In the genomic region with DNA sequence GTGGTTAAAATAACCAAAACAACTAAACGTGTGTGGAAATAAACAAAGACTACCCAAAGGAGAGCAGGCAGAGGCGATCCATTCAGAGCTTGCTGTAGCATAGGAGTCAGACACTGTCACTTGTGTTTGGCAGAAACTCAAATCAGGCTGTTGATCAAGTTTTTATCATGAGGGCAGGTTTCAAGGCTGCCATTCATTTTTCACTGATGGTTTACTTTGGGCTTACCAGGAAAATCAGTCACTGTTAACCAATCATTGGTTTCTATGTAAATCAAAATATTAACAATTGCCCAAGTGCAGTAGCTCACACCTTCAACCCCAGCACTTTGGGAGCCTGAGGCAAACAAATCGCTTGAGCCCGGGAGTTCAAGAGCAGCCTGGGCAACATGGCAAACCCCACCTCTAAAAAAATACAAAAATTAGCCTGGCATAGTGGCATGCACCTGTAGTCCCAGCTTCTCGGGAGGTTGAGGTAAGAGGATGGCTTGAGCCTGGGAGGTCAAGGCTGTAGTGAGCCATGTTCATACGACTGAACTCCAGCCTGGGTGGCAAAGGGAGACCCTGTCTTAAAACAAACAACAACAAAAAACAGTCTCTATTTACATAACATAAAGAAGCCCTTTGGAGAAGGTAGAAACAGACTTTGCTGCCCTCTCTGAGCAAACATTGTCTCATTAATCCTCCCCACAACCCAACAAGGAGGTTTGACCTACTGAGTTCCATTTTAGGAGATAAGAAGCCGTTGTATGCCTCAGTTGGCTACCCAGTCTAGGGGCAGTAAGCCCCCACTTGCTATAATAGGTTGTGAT, we compare ENCODE assay signal across 21 cellular contexts. TPM values are rescaled to one million over a fixed set of nuclear protein-coding genes. Genes with fewer than 3 reads are reported as not detected.
DNase-seq lines count a peak whose midpoint lies in the region; ATAC-seq, FAIRE-seq and TF ChIP-seq lines count a peak whose summit lies in the region.
"Had no signal": no experiment of that assay in that cellular context is flagged by ENCODE, and none has a peak within 500 bp of the region (broad histone marks: within the 10 kb centered on the region; RNA-seq: fewer than 3 reads in every experiment).

No MANE protein-coding gene starts in this region.

- H3K79me2 ChIP-seq in HepG2 (ENCODE audit: insufficient read depth, low read length) = no peaks in the 10 kb centered on the region
- no peaks in the 10 kb centered on the region for H3K79me2 ChIP-seq in osteoblast (ENCODE audit: insufficient read depth, low read length)

- TF ChIP-seq CTCF in VCaP (conservative IDR thresholded peaks at IDR 0.05) = no peak
- TF ChIP-seq CTCF in HepG2 (CRISPR knock-in tag; IDR thresholded peaks at IDR 0.05) = no peak
- no peak for TF ChIP-seq CTCF in osteoblast (IDR thresholded peaks at IDR 0.05; ENCODE audit: extremely low read depth, low read depth, low read length)
- no peak for TF ChIP-seq CTCF in ovary (IDR thresholded peaks at IDR 0.05)

- TF ChIP-seq EP300 in HepG2 (IDR thresholded peaks at IDR 0.05; ENCODE audit: low read depth in 2 of 2, low read length in 2 of 2) = peak in 1 of 2 experiments; percentile 62; a peak in 2 of 4 replicates
- TF ChIP-seq EP300 in HepG2 (CRISPR knock-in tag; IDR thresholded peaks at IDR 0.05; ENCODE audit: borderline replicate concordance) = no peak
- TF ChIP-seq EP300 in ovary (IDR thresholded peaks at IDR 0.05) = no peak

- H3K4me1 ChIP-seq in HepG2 (ENCODE audit: insufficient read depth, low read length) = peaks cover 78% of the 10 kb centered on the region
- H3K4me1 ChIP-seq in small intestine (ENCODE audit: control insufficient read depth in 2 of 2, insufficient read depth in 1 of 2, low read depth in 1 of 2, low read length in 1 of 2) = peaks cover 4 to 11% of the 10 kb centered on the region in 2 donors
- peaks cover 4% of the 10 kb centered on the region for H3K4me1 ChIP-seq in osteoblast (ENCODE audit: insufficient read depth, low read length)
- no peaks in the 10 kb centered on the region for H3K4me1 ChIP-seq in ovary (ENCODE audit: insufficient read depth)

- no peak for ATAC-seq in HepG2
- no peak for ATAC-seq in GM18870 (IDR thresholded peaks at IDR 0.05; ENCODE audit: unreplicated experiment)
- ATAC-seq: Right ventricle myocardium inferior had no signal

- H3K27ac ChIP-seq in VCaP (peak overlapping the region; percentile 24; the same call in 1 of the 2 replicates), HepG2 (ENCODE audit: extremely low read length, insufficient read depth, low read length) (peak overlapping the region; percentile 84), small intestine (ENCODE audit: low read depth in 1 of 2, low read length in 1 of 2) (peak overlapping the region; percentile 26 to 71), osteoblast (ENCODE audit: low read depth, low read length) (no peak overlapping the region), ovary (no peak overlapping the region)

- TF ChIP-seq RAD21 in HepG2 (CRISPR knock-in tag; IDR thresholded peaks at IDR 0.05) = no peak

- intact Hi-C loops in HepG2 (cut with micrococcal nuclease; ENCODE audit: unreplicated experiment) (loop anchor here (5.0 kb wide), 1 partner anchor 38 kb away; no protein-coding TSS in a partner anchor), ovary (cut with DNase I) (no loop called here)

- DNase-seq in SIG-M5 treated with dmso at 0.1 percent for 504 hours (lab: John Stamatoyannopoulos, UW; ENCODE audit: unreplicated experiment) = peak; percentile 21
- DNase-seq in SIG-M5 (lab: John Stamatoyannopoulos, UW) = no peak
- DNase-seq in HepG2 (ENCODE audit: low spot score) = peak; percentile 52
- DNase-seq in small intestine = peak; percentile 76
- DNase-seq in osteoblast (ENCODE audit: insufficient read length, low spot score, missing footprints) = no peak
- no peak for DNase-seq in ovary
- DNase-seq: BE2C, DMS 273 treated with DMSO at 0.1 percent for 48 hours, Kasumi-1, MG63, NCI-H1417 treated with DMSO at 0.1 percent for 48 hours, NCI-H187, NCI-H2107, NCI-H446 treated with DMSO at 0.1 percent for 48 hours, NCI-H526 treated with DMSO at 0.1 percent for 48 hours, OCI-M1 had no signal

- TF ChIP-seq POLR2A in HepG2 (IDR thresholded peaks at IDR 0.05; ENCODE audit: insufficient read depth in 1 of 2, low read depth in 2 of 2, low read length in 2 of 2) (no peak), ovary (IDR thresholded peaks at IDR 0.05) (no peak)

- H3K9ac ChIP-seq in HepG2 (ENCODE audit: insufficient read depth, low read depth, low read length) = peak overlapping the region; percentile 15; the same call in 1 of the 2 replicates

- H3K36me3 ChIP-seq in HepG2 (replicated peaks in 1 of 2; ENCODE audit: control insufficient read depth in 1 of 2, insufficient read depth in 2 of 2, low read length in 2 of 2) = no peaks in the 10 kb centered on the region
- H3K36me3 ChIP-seq in small intestine (ENCODE audit: control insufficient read depth in 2 of 2, insufficient read depth in 2 of 2, low read length in 2 of 2) = no peaks in the 10 kb centered on the region
- H3K36me3 ChIP-seq in osteoblast (ENCODE audit: insufficient read depth, low read length) = no peaks in the 10 kb centered on the region
- H3K36me3 ChIP-seq in ovary = no peaks in the 10 kb centered on the region
- H3K36me3 ChIP-seq: BE2C, MG63 had no signal

- in situ Hi-C loops in HepG2 (cut with HindIII; ENCODE audit: extremely low pct_ligation_motif_present, low pct_unique_long_range_greater_than_20kb) = no loop called here

- FAIRE-seq in HepG2 (lab: Jason Lieb, UNC) (no peak), small intestine (lab: Jason Lieb, UNC) (no peak)
- FAIRE-seq: GM12891, H54 had no signal

- CTCF ChIA-PET in HepG2 (lab: Yijun Ruan, JAX; ENCODE audit: low intra/inter-chr PET ratio, low total read pairs) = no interaction called here

- H4K20me1 ChIP-seq in HepG2 (ENCODE audit: insufficient read depth, low read length) (no peaks in the 10 kb centered on the region), osteoblast (ENCODE audit: insufficient read depth, low read length) (no peaks in the 10 kb centered on the region)

- POLR2A ChIA-PET in HepG2 (lab: Yijun Ruan, JAX) = interaction anchor here (0.6 kb wide), 1 partner anchor 39 kb away, joined by 3 read pairs; no protein-coding TSS in a partner anchor

- WGBS in HepG2 (ENCODE audit: low lambda C conversion rate) = 48% methylated on average over 7 of the region's 7 CpGs
- 18 to 60% (median 35%) methylated on average over 7 of the region's 7 CpGs for WGBS in small intestine, 3 donors
- 71 to 77% (median 72%) methylated on average over 7 of the region's 7 CpGs for WGBS in ovary, 3 donors

- BruUV-seq in HepG2 (replicated peaks; lab: Mats Ljungman, UMichigan) = no TSS peak

- no peaks in the 10 kb centered on the region for H3K27me3 ChIP-seq in HepG2 (ENCODE audit: control insufficient read depth in 1 of 2, insufficient read depth in 2 of 2, low read length in 2 of 2)
- no peaks in the 10 kb centered on the region for H3K27me3 ChIP-seq in small intestine (ENCODE audit: control insufficient read depth in 2 of 2, insufficient read depth in 2 of 2, low read length in 2 of 2)
- no peaks in the 10 kb centered on the region for H3K27me3 ChIP-seq in osteoblast (ENCODE audit: insufficient read depth, low read length)
- no peaks in the 10 kb centered on the region for H3K27me3 ChIP-seq in ovary
- H3K27me3 ChIP-seq: BE2C, MG63 had no signal

- no peak overlapping the region for H3K4me3 ChIP-seq in HepG2 (replicated peaks in 1 of 3; ENCODE audit: insufficient read depth in 1 of 3, low read depth in 2 of 3, low read length in 3 of 3)
- no peak overlapping the region for H3K4me3 ChIP-seq in small intestine (ENCODE audit: low read depth in 1 of 2, low read length in 2 of 2)
- H3K4me3 ChIP-seq in osteoblast (ENCODE audit: insufficient read depth, low read length) = no peak overlapping the region
- H3K4me3 ChIP-seq in ovary = no peak overlapping the region
- H3K4me3 ChIP-seq: MG63 had no signal

- peaks cover 11% of the 10 kb centered on the region; the same call in 1 of the 2 replicates for H3K9me3 ChIP-seq in HepG2 (ENCODE audit: low read length)
- no peaks in the 10 kb centered on the region for H3K9me3 ChIP-seq in small intestine (ENCODE audit: control insufficient read depth, low read depth)
- H3K9me3 ChIP-seq in osteoblast (ENCODE audit: low read depth, low read length) = peaks cover 5% of the 10 kb centered on the region
- peaks cover 0 to 3% of the 10 kb centered on the region in 2 donors for H3K9me3 ChIP-seq in ovary

- H3K4me2 ChIP-seq in HepG2 (ENCODE audit: low read depth, low read length) = peak overlapping the region; percentile 18
- no peak overlapping the region for H3K4me2 ChIP-seq in osteoblast (ENCODE audit: insufficient read depth, low read length)

- H2AFZ ChIP-seq in HepG2 (ENCODE audit: low read length) (no peak overlapping the region), osteoblast (ENCODE audit: low read length) (no peak overlapping the region)

TF ChIP-seq in HepG2, 621 proteins besides CTCF, POLR2A, EP300 and RAD21 (continues in another document):
- peak; percentile 53; the same call in 1 of the 2 replicates for TF ChIP-seq FOXK1 (CRISPR knock-in tag; IDR thresholded peaks at IDR 0.05; ENCODE audit: borderline replicate concordance, low read depth)

RNA-seq across cellular contexts. Expression of gene ETS2, which starts 21.1 kb away (rescaled TPM):
- total RNA-seq in HepG2 (2016; rRNA removed; fragmentation: Illumina TruSeq; extraction: Trizol) (24.6 and 28.2 TPM in 2 replicates), osteoblast (2.7 and 4.0 TPM in 2 replicates), ovary (100 to 1,000 TPM in 2 of 7 donors, 10 to 100 TPM in 5; 57.5 to 152 (median 79.6) TPM)
- 3.8 and 4.0 TPM in 2 replicates for total RNA-seq in HepG2 (2016; cell fraction: cytosol; rRNA removed; fragmentation: Illumina TruSeq; extraction: Trizol; ENCODE audit: low read depth)
- total RNA-seq in HepG2 (2016; cell fraction: insoluble cytoplasmic fraction; rRNA removed; fragmentation: Illumina TruSeq; extraction: Trizol) = 23.9 and 25.8 TPM in 2 replicates
- 12.7 and 13.7 TPM in 2 replicates for total RNA-seq in HepG2 (2016; cell fraction: membrane; rRNA removed; fragmentation: Illumina TruSeq; extraction: Trizol)
- total RNA-seq in HepG2 (2016; cell fraction: nucleus; rRNA removed; fragmentation: Illumina TruSeq; extraction: Trizol) = 18.7 and 22.0 TPM in 2 replicates
- polyA plus RNA-seq in HepG2 (2011; rRNA removed) (64.4 and 71.4 TPM in 2 replicates), small intestine (100 to 1,000 TPM; 129 to 137 (median 133) TPM), ovary (10 to 100 TPM; 35.8 to 81.1 TPM)
- 35.2 and 41.5 TPM in 2 replicates for polyA plus RNA-seq in HepG2 (2011; cell fraction: cytosol; rRNA removed)
- polyA plus RNA-seq in HepG2 (2011; cell fraction: nucleus; rRNA removed) = 84.4 and 87.5 TPM in 2 replicates
- 88.7 and 93.9 TPM in 2 replicates for polyA plus RNA-seq in HepG2 (2012)
- polyA plus RNA-seq in HepG2 (2016; cell fraction: cytosol; fragmentation: Illumina TruSeq; extraction: Trizol; ENCODE audit: low read depth) = 4.9 and 5.3 TPM in 2 replicates
- 32.4 and 34.7 TPM in 2 replicates for polyA plus RNA-seq in HepG2 (2016; cell fraction: insoluble cytoplasmic fraction; fragmentation: Illumina TruSeq; extraction: Trizol; ENCODE audit: low read depth)
- polyA plus RNA-seq in HepG2 (2016; cell fraction: membrane; fragmentation: Illumina TruSeq; extraction: Trizol; ENCODE audit: low read depth) = 11.1 and 13.2 TPM in 2 replicates
- polyA plus RNA-seq in HepG2 (2016; cell fraction: nucleus; fragmentation: Illumina TruSeq; extraction: Trizol; ENCODE audit: insufficient read depth, low read depth) = 37.6 and 39.9 TPM in 2 replicates
- 29.2 and 54.2 TPM in 2 replicates for polyA minus RNA-seq in HepG2 (2011; rRNA and poly(A)+ RNA removed; ENCODE audit: low replicate concordance)
- polyA minus RNA-seq in HepG2 (2011; cell fraction: cytosol; rRNA and poly(A)+ RNA removed) = 54.7 and 59.7 TPM in 2 replicates
- 39.1 and 52.8 TPM in 2 replicates for polyA minus RNA-seq in HepG2 (2011; cell fraction: nucleus; rRNA and poly(A)+ RNA removed)

Comparison
In these comparisons a context has a peak if more than half of its experiments do, and no peak if none do; other contexts are left out.
1. DNase-seq: peak in SIG-M5 treated with dmso at 0.1 percent for 504 hours (single experiment), HepG2 (single experiment) and small intestine (single experiment); none in SIG-M5 (single experiment), osteoblast (single experiment) and ovary (0 of 5).
2. H3K27ac ChIP-seq: peak in VCaP (single experiment), HepG2 (single experiment) and small intestine (2 of 2); none in osteoblast (single experiment) and ovary (0 of 2).